In genomic region chr11:117187799-117188481, GRCh38 we compare ENCODE assay signal across 1 cellular context.
TF ChIP-seq lines count a peak whose summit lies in the region.

No MANE protein-coding gene starts in this region.

TF ChIP-seq in GM23338, 12 proteins besides CTCF, POLR2A, EP300 and RAD21:
- TF ChIP-seq POLR2AphosphoS5 (IDR thresholded peaks at IDR 0.05; ENCODE audit: low read depth) = no peak
- TF ChIP-seq ZNF114 (CRISPR knock-in tag; IDR thresholded peaks at IDR 0.05) = no peak
- no peak for TF ChIP-seq STAT1 (IDR thresholded peaks at IDR 0.05; ENCODE audit: unreplicated experiment)
- TF ChIP-seq REST (IDR thresholded peaks at IDR 0.05; ENCODE audit: unreplicated experiment) = no peak
- no peak for TF ChIP-seq EZH2 (IDR thresholded peaks at IDR 0.05; ENCODE audit: low read depth, unreplicated experiment)
